ENCODE assay signal across 1 cellular context in genomic region chr3:72318504-72319201, GRCh38.
TF ChIP-seq lines count a peak whose summit lies in the region.

No MANE protein-coding gene starts in this region.

TF ChIP-seq in IMR-90, 13 proteins besides CTCF, POLR2A, EP300 and RAD21:
- TF ChIP-seq MAZ (IDR thresholded peaks at IDR 0.05; ENCODE audit: borderline replicate concordance, low read depth, low read length) (no peak), CEBPB (IDR thresholded peaks at IDR 0.05; ENCODE audit: low read depth, low read length) (no peak), RFX5 (IDR thresholded peaks at IDR 0.05; ENCODE audit: low read depth, low read length) (no peak), MXI1 (IDR thresholded peaks at IDR 0.05; ENCODE audit: borderline replicate concordance, low read depth, low read length) (no peak), FOS (IDR thresholded peaks at IDR 0.05; ENCODE audit: low read depth, low read length) (no peak), SMC3 (IDR thresholded peaks at IDR 0.05; ENCODE audit: low read depth, low read length) (no peak), USF2 (IDR thresholded peaks at IDR 0.05; ENCODE audit: low read depth, low read length) (no peak), BHLHE40 (IDR thresholded peaks at IDR 0.05; ENCODE audit: low read depth, low read length) (no peak), CHD1 (IDR thresholded peaks at IDR 0.05; ENCODE audit: low read depth, low read length) (no peak)
